6 cellular contexts compared by ENCODE assay signal in the genomic region with DNA sequence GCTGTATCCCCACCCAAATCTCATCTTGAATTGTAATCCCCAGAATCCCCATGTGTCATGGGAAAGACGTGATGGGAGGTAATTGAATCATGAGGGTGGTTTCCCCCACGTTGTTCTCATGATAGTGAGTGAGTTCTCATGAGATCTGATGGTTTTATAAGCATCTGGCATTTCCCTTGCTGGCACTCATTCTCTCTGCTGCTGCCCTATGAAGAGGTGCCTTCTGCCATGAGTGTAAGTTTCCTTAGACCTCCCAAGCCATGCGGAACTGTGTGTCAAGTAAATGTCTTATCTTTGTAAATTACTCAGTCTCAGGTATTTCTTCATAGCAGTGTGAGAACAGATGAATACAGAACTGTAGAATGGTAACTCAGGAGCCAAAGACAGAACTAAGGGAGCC. TPM values are rescaled to one million over a fixed set of nuclear protein-coding genes. Genes with fewer than 3 reads are reported as not detected.
"Had no signal": no experiment of that assay in that cellular context is flagged by ENCODE, and none has a peak within 500 bp of the region (broad histone marks: within the 10 kb centered on the region; RNA-seq: fewer than 3 reads in every experiment).

No MANE protein-coding gene starts in this region.

RNA-seq across cellular contexts. Expression of a gene that starts 5.3 kb away (rescaled TPM):
- total RNA-seq: fibroblast of villous mesenchyme, gastrocnemius medialis, lung microvascular endothelial cell, osteoblast, psoas muscle had no signal
- polyA plus RNA-seq: neural cell had no signal
